8 cellular contexts compared by ENCODE assay signal in genomic region chr2:161414015-161414384, GRCh38. TPM values are rescaled to one million over a fixed set of nuclear protein-coding genes. Genes with fewer than 3 reads are reported as not detected.
DNase-seq lines count a peak whose midpoint lies in the region; ATAC-seq and TF ChIP-seq lines count a peak whose summit lies in the region.

No MANE protein-coding gene starts in this region.

- peak overlapping the region; percentile 66 for H3K4me3 Mint-ChIP-seq in Calu3 (ENCODE audit: low read depth, unreplicated experiment)

- no peak overlapping the region for H2BK5ac ChIP-seq in trophoblast cell (ENCODE audit: low read depth, low read length, poor library complexity)

- H3K4me3 ChIP-seq in SU-DHL-6 (ENCODE audit: insufficient read depth, low read length, poor library complexity, severe bottlenecking), result no peak overlapping the region
- peak overlapping the region; percentile 47 to 57 for H3K4me3 ChIP-seq in esophagus (ENCODE audit: low read depth in 1 of 2, low read length in 2 of 2)
- H3K4me3 ChIP-seq in trophoblast cell (ENCODE audit: low read depth, low read length), result peak overlapping the region; percentile 59

- H4K12ac ChIP-seq in trophoblast cell (ENCODE audit: low read depth, low read length), result no peak overlapping the region

- TF ChIP-seq CTCF in Calu3 (IDR thresholded peaks at IDR 0.05; ENCODE audit: unreplicated experiment) (no peak), SU-DHL-6 (IDR thresholded peaks at IDR 0.05; ENCODE audit: insufficient read depth, low read length, poor library complexity, severe bottlenecking) (no peak)

- H3K23ac ChIP-seq in trophoblast cell (ENCODE audit: low read length), result no peak overlapping the region

- H3K27me3 ChIP-seq in SU-DHL-6 (ENCODE audit: low read length), result no peaks in the 10 kb centered on the region
- H3K27me3 ChIP-seq in esophagus (ENCODE audit: control insufficient read depth in 1 of 2, insufficient read depth in 2 of 2, low read length in 2 of 2), result peaks cover 4 to 34% of the 10 kb centered on the region in 2 donors
- H3K27me3 ChIP-seq in trophoblast cell (ENCODE audit: insufficient read depth, low read length), result peaks cover 49% of the 10 kb centered on the region

- peaks cover 25% of the 10 kb centered on the region for H3K4me1 Mint-ChIP-seq in Calu3 (ENCODE audit: low read depth, unreplicated experiment)

- no peak overlapping the region for H2AFZ ChIP-seq in SU-DHL-6 (ENCODE audit: low read depth, low read length, severe bottlenecking)
- peak overlapping the region; percentile 45 for H2AFZ ChIP-seq in trophoblast cell (ENCODE audit: insufficient read depth, low read length, poor library complexity)

- H4K20me1 ChIP-seq in SU-DHL-6 (ENCODE audit: low read depth, low read length), result peaks cover 4% of the 10 kb centered on the region; the same call in 1 of the 2 replicates

- no peak overlapping the region for H2BK120ac ChIP-seq in trophoblast cell (ENCODE audit: insufficient read depth, low read length, poor library complexity)

- ATAC-seq in HG03432 (IDR thresholded peaks at IDR 0.05; ENCODE audit: unreplicated experiment) (no peak), HG03342 (IDR thresholded peaks at IDR 0.05; ENCODE audit: unreplicated experiment) (no peak)

- no peaks in the 10 kb centered on the region for H3K79me2 ChIP-seq in SU-DHL-6 (ENCODE audit: insufficient read depth, low read length)
- H3K79me2 ChIP-seq in trophoblast cell (ENCODE audit: control insufficient read depth, insufficient read depth, low read length, poor library complexity), result peaks cover 3% of the 10 kb centered on the region

- peaks cover 42% of the 10 kb centered on the region for H3K27me3 Mint-ChIP-seq in Calu3 (ENCODE audit: unreplicated experiment)

- peaks cover 13% of the 10 kb centered on the region; the same call in 1 of the 2 replicates for H3K36me3 ChIP-seq in SU-DHL-6 (ENCODE audit: low read length)
- H3K36me3 ChIP-seq in esophagus (ENCODE audit: control insufficient read depth in 2 of 2, insufficient read depth in 2 of 2, low read length in 1 of 2), result peaks cover 0 to 2% of the 10 kb centered on the region in 2 donors
- peaks cover 0 to 2% of the 10 kb centered on the region in 2 experiments for H3K36me3 ChIP-seq in trophoblast cell (ENCODE audit: control insufficient read depth in 1 of 2, insufficient read depth in 2 of 2, low read length in 2 of 2)

- no peak overlapping the region for H3K4ac ChIP-seq in trophoblast cell (ENCODE audit: low read depth, low read length)

- intact Hi-C loops in Calu3 (cut with micrococcal nuclease; ENCODE audit: unreplicated experiment), result no loop called here

- H3K4me1 ChIP-seq in esophagus (ENCODE audit: control insufficient read depth in 2 of 2, insufficient read depth in 2 of 2, low read length in 1 of 2) (peaks cover 7 to 17% of the 10 kb centered on the region in 2 donors), trophoblast cell (ENCODE audit: control insufficient read depth in 1 of 2, insufficient read depth in 2 of 2, low read length in 2 of 2) (peaks cover 3 to 10% of the 10 kb centered on the region in 2 experiments)

- no peaks in the 10 kb centered on the region for H3F3A ChIP-seq in SU-DHL-6 (ENCODE audit: insufficient read depth)

- no peaks in the 10 kb centered on the region for H3K9me3 ChIP-seq in SU-DHL-6 (ENCODE audit: insufficient read depth, low read length)
- no peaks in the 10 kb centered on the region for H3K9me3 ChIP-seq in esophagus (ENCODE audit: control insufficient read depth in 2 of 2, insufficient read depth in 1 of 2, low read depth in 1 of 2, low read length in 1 of 2)
- peaks cover 4% of the 10 kb centered on the region for H3K9me3 ChIP-seq in trophoblast cell (ENCODE audit: insufficient read depth, low read depth, low read length)

- H3K36me3 Mint-ChIP-seq in Calu3 (ENCODE audit: insufficient read depth, unreplicated experiment), result peaks cover 16% of the 10 kb centered on the region

- H3K27ac Mint-ChIP-seq in Calu3 (ENCODE audit: unreplicated experiment), result peak overlapping the region; percentile 26

- H4K8ac ChIP-seq in trophoblast cell (ENCODE audit: low read depth, low read length), result no peak overlapping the region

- H3K27ac ChIP-seq in SU-DHL-6 (ENCODE audit: low read depth, low read length) (no peak overlapping the region), esophagus (ENCODE audit: low read depth in 2 of 2, low read length in 1 of 2) (no peak overlapping the region), trophoblast cell (ENCODE audit: low read depth, low read length) (no peak overlapping the region)

- CTCF ChIA-PET in Calu3 (lab: Charles Lee), result interaction anchor here (0.5 kb wide), 1 partner anchor 414 kb away, joined by 4 read pairs; no protein-coding TSS in a partner anchor

- H3K9ac ChIP-seq in SU-DHL-6 (ENCODE audit: low read length) (no peak overlapping the region), trophoblast cell (ENCODE audit: low read length) (no peak overlapping the region)

- peaks cover 2% of the 10 kb centered on the region for H3K79me1 ChIP-seq in trophoblast cell (ENCODE audit: low read length)

- H2AK5ac ChIP-seq in trophoblast cell (ENCODE audit: low read length), result no peak overlapping the region

- DNase-seq in Calu3 (no peak), trophoblast cell (no peak), NCI-H510A (lab: John Stamatoyannopoulos, UW) (no peak), NCI-H2171 (lab: John Stamatoyannopoulos, UW) (no peak)

- BruUV-seq in Calu3 (replicated peaks; lab: Mats Ljungman, UMichigan), result no TSS peak

- 56 to 63% methylated on average over 8 of the region's 8 CpGs for WGBS in esophagus, 2 donors
- no CpG with 5 or more reads among the region's 8 CpGs for WGBS in trophoblast cell (ENCODE audit: extremely low coverage, insufficient coverage, insufficient read length)

- H3K9me2 ChIP-seq in SU-DHL-6 (replicated peaks; ENCODE audit: insufficient read depth, low read length), result no peaks in the 10 kb centered on the region

- no peak overlapping the region for H4K91ac ChIP-seq in trophoblast cell (ENCODE audit: low read depth, low read length)

- H3K14ac ChIP-seq in trophoblast cell (ENCODE audit: low read length), result no peak overlapping the region

- no peaks in the 10 kb centered on the region for H3K9me3 Mint-ChIP-seq in Calu3 (ENCODE audit: low read depth, unreplicated experiment)

- H3K18ac ChIP-seq in trophoblast cell (ENCODE audit: low read length), result no peak overlapping the region

- no peak overlapping the region for H2BK12ac ChIP-seq in trophoblast cell (ENCODE audit: low read length)

- peak overlapping the region; percentile 20 for H3K4me2 ChIP-seq in SU-DHL-6 (ENCODE audit: low read depth, low read length, poor library complexity, severe bottlenecking)
- H3K4me2 ChIP-seq in trophoblast cell (ENCODE audit: low read length), result peak overlapping the region; percentile 94

RNA-seq across cellular contexts. Expression of gene TBR1, which starts 2.1 kb away (rescaled TPM):
- total RNA-seq in Calu3 (2022), result 0.07 and 0.34 TPM in 2 replicates
- polyA plus RNA-seq in esophagus, result under 1 TPM in 1 of 2 donors, not detected in 1; 0.02 TPM
- 0.21 and 0.28 TPM in 2 replicates for polyA plus RNA-seq in trophoblast cell (2013)
